1 cellular context compared by ENCODE assay signal in the genomic region with DNA sequence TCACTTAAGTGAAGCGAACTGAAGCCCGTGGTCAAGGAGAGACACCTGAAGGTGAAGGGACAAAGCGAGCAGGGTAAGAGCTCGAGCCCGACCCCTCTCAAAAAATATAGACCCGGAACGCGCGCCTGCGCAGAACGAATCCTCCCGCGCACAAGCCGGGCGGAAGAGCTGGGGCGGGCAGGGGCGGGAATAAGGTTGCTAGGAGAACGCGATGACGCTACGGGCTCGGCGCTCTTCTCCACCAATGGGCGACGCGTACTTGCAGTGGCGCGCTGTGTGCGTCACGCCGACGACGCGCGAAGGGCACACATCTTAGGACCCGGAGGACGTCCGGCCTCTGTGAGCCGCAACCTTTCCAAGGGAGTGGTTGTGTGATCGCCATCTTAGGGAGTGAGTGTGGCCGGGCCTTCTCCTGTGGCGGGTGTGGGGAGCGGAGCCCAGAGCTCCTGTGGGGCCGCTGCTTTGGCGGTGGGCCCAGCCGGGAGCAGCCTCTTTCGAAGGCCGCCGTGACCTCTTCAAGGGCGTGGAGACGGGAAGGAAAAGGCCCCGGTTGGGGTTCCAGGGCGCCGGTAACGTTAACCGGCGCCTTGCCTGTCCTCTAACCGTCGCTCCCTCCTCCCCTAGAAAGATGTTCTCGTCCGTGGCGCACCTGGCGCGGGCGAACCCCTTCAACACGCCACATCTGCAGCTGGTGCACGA.
TF ChIP-seq lines count a peak whose summit lies in the region.

A gene (plus strand): TSS at position 336 of the 699 bp plus-strand sequence. CDS start 293 bp downstream, at position 629.

TF ChIP-seq in K562, 482 proteins besides CTCF, POLR2A, EP300 and RAD21 (continued from another document and continues in another):
- no peak for TF ChIP-seq ZNF79 (CRISPR knock-in tag; IDR thresholded peaks at IDR 0.05; ENCODE audit: low read depth)
- TF ChIP-seq ZNF77 (CRISPR knock-in tag; IDR thresholded peaks at IDR 0.05), result no peak
- TF ChIP-seq, protein P1, sequence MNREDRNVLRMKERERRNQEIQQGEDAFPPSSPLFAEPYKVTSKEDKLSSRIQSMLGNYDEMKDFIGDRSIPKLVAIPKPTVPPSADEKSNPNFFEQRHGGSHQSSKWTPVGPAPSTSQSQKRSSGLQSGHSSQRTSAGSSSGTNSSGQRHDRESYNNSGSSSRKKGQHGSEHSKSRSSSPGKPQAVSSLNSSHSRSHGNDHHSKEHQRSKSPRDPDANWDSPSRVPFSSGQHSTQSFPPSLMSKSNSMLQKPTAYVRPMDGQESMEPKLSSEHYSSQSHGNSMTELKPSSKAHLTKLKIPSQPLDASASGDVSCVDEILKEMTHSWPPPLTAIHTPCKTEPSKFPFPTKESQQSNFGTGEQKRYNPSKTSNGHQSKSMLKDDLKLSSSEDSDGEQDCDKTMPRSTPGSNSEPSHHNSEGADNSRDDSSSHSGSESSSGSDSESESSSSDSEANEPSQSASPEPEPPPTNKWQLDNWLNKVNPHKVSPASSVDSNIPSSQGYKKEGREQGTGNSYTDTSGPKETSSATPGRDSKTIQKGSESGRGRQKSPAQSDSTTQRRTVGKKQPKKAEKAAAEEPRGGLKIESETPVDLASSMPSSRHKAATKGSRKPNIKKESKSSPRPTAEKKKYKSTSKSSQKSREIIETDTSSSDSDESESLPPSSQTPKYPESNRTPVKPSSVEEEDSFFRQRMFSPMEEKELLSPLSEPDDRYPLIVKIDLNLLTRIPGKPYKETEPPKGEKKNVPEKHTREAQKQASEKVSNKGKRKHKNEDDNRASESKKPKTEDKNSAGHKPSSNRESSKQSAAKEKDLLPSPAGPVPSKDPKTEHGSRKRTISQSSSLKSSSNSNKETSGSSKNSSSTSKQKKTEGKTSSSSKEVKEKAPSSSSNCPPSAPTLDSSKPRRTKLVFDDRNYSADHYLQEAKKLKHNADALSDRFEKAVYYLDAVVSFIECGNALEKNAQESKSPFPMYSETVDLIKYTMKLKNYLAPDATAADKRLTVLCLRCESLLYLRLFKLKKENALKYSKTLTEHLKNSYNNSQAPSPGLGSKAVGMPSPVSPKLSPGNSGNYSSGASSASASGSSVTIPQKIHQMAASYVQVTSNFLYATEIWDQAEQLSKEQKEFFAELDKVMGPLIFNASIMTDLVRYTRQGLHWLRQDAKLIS (CRISPR knock-in tag; IDR thresholded peaks at IDR 0.05), result no peak
- TF ChIP-seq NFXL1 (CRISPR knock-in tag; IDR thresholded peaks at IDR 0.05), result no peak
- TF ChIP-seq POLR2H (tag; IDR thresholded peaks at IDR 0.05; ENCODE audit: low read depth), result peak; percentile 95
- TF ChIP-seq ZNF75A (CRISPR knock-in tag; IDR thresholded peaks at IDR 0.05), result no peak
- TF ChIP-seq, protein P2, sequence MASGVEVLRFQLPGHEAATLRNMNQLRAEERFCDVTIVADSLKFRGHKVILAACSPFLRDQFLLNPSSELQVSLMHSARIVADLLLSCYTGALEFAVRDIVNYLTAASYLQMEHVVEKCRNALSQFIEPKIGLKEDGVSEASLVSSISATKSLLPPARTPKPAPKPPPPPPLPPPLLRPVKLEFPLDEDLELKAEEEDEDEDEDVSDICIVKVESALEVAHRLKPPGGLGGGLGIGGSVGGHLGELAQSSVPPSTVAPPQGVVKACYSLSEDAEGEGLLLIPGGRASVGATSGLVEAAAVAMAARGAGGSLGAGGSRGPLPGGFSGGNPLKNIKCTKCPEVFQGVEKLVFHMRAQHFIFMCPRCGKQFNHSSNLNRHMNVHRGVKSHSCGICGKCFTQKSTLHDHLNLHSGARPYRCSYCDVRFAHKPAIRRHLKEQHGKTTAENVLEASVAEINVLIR (CRISPR knock-in tag; IDR thresholded peaks at IDR 0.05), result peak; percentile 99
- peak; percentile 88 for TF ChIP-seq KHSRP (IDR thresholded peaks at IDR 0.05)
- TF ChIP-seq ILK (tag; IDR thresholded peaks at IDR 0.05; ENCODE audit: borderline replicate concordance, low read depth), result no peak
- no peak for TF ChIP-seq ZNF584 (CRISPR knock-in tag; IDR thresholded peaks at IDR 0.05; ENCODE audit: low read depth)
- TF ChIP-seq TEAD1 (CRISPR knock-in tag; IDR thresholded peaks at IDR 0.05), result peak in 1 of 2 experiments; percentile 36; a peak in 1 of 4 replicates
- peak; percentile 98 for TF ChIP-seq TBP (optimal IDR thresholded peaks at IDR 0.05; ENCODE audit: low read depth, low read length)
- TF ChIP-seq ZNF212 (CRISPR knock-in tag; IDR thresholded peaks at IDR 0.05), result no peak
- TF ChIP-seq ZNF316 (IDR thresholded peaks at IDR 0.05), result no peak
- TF ChIP-seq TAF7 (tag; IDR thresholded peaks at IDR 0.05), result peak; percentile 85
- TF ChIP-seq, protein P3, sequence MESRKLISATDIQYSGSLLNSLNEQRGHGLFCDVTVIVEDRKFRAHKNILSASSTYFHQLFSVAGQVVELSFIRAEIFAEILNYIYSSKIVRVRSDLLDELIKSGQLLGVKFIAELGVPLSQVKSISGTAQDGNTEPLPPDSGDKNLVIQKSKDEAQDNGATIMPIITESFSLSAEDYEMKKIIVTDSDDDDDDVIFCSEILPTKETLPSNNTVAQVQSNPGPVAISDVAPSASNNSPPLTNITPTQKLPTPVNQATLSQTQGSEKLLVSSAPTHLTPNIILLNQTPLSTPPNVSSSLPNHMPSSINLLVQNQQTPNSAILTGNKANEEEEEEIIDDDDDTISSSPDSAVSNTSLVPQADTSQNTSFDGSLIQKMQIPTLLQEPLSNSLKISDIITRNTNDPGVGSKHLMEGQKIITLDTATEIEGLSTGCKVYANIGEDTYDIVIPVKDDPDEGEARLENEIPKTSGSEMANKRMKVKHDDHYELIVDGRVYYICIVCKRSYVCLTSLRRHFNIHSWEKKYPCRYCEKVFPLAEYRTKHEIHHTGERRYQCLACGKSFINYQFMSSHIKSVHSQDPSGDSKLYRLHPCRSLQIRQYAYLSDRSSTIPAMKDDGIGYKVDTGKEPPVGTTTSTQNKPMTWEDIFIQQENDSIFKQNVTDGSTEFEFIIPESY (CRISPR knock-in tag; IDR thresholded peaks at IDR 0.05), result no peak
- no peak for TF ChIP-seq MED1 (CRISPR knock-in tag; IDR thresholded peaks at IDR 0.05; ENCODE audit: borderline replicate concordance)
- TF ChIP-seq POLR2AphosphoS5 (IDR thresholded peaks at IDR 0.05; ENCODE audit: control insufficient read depth, insufficient read depth, low read depth, low read length), result peak; percentile 98
- no peak for TF ChIP-seq PTRF (tag; IDR thresholded peaks at IDR 0.05)
- TF ChIP-seq, protein P4, sequence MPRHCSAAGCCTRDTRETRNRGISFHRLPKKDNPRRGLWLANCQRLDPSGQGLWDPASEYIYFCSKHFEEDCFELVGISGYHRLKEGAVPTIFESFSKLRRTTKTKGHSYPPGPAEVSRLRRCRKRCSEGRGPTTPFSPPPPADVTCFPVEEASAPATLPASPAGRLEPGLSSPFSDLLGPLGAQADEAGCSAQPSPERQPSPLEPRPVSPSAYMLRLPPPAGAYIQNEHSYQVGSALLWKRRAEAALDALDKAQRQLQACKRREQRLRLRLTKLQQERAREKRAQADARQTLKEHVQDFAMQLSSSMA (CRISPR knock-in tag; IDR thresholded peaks at IDR 0.05), result no peak
- peak; percentile 85 for TF ChIP-seq RBBP5 (IDR thresholded peaks at IDR 0.05; ENCODE audit: borderline replicate concordance, insufficient read depth, low read length, poor library complexity, severe bottlenecking)
- TF ChIP-seq KLF6 (CRISPR knock-in tag; IDR thresholded peaks at IDR 0.05; ENCODE audit: borderline replicate concordance), result peak; percentile 19; the same call in 1 of the 2 replicates
- TF ChIP-seq BACH1 (tag; IDR thresholded peaks at IDR 0.05), result peak; percentile 2; the same call in 1 of the 2 replicates
- TF ChIP-seq ZNF830 (CRISPR knock-in tag; IDR thresholded peaks at IDR 0.05), result 0 out of 2 replicates have a peak, but pooled peaks have one; percentile 17
- TF ChIP-seq ZFP36 (IDR thresholded peaks at IDR 0.05; ENCODE audit: low read depth, low read length, partially characterized antibody), result no peak
- TF ChIP-seq, protein P5, sequence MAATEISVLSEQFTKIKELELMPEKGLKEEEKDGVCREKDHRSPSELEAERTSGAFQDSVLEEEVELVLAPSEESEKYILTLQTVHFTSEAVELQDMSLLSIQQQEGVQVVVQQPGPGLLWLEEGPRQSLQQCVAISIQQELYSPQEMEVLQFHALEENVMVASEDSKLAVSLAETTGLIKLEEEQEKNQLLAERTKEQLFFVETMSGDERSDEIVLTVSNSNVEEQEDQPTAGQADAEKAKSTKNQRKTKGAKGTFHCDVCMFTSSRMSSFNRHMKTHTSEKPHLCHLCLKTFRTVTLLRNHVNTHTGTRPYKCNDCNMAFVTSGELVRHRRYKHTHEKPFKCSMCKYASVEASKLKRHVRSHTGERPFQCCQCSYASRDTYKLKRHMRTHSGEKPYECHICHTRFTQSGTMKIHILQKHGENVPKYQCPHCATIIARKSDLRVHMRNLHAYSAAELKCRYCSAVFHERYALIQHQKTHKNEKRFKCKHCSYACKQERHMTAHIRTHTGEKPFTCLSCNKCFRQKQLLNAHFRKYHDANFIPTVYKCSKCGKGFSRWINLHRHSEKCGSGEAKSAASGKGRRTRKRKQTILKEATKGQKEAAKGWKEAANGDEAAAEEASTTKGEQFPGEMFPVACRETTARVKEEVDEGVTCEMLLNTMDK (IDR thresholded peaks at IDR 0.05; ENCODE audit: borderline replicate concordance, insufficient read depth, low read depth, low read length, poor library complexity, severe bottlenecking), result no peak
- TF ChIP-seq ZNF668 (CRISPR knock-in tag; IDR thresholded peaks at IDR 0.05), result 0 out of 2 replicates have a peak, but pooled peaks have one; percentile 63
- TF ChIP-seq, protein P6, sequence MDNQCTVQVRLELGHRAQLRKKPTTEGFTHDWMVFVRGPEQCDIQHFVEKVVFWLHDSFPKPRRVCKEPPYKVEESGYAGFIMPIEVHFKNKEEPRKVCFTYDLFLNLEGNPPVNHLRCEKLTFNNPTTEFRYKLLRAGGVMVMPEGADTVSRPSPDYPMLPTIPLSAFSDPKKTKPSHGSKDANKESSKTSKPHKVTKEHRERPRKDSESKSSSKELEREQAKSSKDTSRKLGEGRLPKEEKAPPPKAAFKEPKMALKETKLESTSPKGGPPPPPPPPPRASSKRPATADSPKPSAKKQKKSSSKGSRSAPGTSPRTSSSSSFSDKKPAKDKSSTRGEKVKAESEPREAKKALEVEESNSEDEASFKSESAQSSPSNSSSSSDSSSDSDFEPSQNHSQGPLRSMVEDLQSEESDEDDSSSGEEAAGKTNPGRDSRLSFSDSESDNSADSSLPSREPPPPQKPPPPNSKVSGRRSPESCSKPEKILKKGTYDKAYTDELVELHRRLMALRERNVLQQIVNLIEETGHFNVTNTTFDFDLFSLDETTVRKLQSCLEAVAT (IDR thresholded peaks at IDR 0.05), result 0 out of 4 replicates have a peak, but pooled peaks have one; percentile 17 to 47
- 0 out of 2 replicates have a peak, but pooled peaks have one; percentile 24 for TF ChIP-seq NCOR1 (IDR thresholded peaks at IDR 0.05)
- TF ChIP-seq ZFPM2 (CRISPR knock-in tag; IDR thresholded peaks at IDR 0.05), result no peak
- TF ChIP-seq, protein P7, sequence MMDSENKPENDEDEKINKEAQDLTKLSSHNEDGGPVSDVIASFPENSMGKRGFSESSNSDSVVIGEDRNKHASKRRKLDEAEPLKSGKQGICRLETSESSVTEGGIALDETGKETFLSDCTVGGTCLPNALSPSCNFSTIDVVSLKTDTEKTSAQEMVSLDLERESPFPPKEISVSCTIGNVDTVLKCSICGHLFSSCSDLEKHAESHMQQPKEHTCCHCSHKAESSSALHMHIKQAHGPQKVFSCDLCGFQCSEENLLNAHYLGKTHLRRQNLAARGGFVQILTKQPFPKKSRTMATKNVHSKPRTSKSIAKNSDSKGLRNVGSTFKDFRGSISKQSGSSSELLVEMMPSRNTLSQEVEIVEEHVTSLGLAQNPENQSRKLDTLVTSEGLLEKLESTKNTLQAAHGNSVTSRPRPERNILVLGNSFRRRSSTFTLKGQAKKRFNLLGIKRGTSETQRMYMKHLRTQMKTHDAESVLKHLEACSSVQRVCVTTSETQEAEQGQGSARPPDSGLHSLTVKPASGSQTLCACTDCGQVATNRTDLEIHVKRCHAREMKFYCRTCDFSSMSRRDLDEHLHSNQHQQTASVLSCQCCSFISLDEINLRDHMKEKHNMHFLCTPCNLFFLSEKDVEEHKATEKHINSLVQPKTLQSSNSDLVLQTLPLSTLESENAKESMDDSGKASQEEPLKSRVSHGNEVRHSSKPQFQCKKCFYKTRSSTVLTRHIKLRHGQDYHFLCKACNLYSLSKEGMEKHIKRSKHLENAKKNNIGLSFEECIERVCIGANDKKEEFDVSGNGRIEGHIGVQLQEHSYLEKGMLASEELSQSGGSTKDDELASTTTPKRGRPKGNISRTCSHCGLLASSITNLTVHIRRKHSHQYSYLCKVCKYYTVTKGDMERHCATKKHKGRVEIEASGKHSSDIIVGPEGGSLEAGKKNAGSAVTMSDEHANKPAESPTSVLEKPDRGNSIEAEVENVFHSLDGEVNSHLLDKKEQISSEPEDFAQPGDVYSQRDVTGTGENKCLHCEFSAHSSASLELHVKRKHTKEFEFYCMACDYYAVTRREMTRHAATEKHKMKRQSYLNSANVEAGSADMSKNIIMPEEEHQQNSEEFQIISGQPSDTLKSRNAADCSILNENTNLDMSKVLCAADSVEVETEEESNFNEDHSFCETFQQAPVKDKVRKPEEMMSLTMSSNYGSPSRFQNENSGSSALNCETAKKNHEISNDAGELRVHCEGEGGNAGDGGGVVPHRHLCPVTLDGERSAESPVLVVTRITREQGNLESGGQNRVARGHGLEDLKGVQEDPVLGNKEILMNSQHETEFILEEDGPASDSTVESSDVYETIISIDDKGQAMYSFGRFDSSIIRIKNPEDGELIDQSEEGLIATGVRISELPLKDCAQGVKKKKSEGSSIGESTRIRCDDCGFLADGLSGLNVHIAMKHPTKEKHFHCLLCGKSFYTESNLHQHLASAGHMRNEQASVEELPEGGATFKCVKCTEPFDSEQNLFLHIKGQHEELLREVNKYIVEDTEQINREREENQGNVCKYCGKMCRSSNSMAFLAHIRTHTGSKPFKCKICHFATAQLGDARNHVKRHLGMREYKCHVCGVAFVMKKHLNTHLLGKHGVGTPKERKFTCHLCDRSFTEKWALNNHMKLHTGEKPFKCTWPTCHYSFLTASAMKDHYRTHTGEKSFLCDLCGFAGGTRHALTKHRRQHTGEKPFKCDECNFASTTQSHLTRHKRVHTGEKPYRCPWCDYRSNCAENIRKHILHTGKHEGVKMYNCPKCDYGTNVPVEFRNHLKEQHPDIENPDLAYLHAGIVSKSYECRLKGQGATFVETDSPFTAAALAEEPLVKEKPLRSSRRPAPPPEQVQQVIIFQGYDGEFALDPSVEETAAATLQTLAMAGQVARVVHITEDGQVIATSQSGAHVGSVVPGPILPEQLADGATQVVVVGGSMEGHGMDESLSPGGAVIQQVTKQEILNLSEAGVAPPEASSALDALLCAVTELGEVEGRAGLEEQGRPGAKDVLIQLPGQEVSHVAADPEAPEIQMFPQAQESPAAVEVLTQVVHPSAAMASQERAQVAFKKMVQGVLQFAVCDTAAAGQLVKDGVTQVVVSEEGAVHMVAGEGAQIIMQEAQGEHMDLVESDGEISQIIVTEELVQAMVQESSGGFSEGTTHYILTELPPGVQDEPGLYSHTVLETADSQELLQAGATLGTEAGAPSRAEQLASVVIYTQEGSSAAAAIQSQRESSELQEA (IDR thresholded peaks at IDR 0.05; ENCODE audit: low read depth), result no peak
- TF ChIP-seq ILF3 (IDR thresholded peaks at IDR 0.05; ENCODE audit: borderline replicate concordance), result no peak
- TF ChIP-seq SMAD4 (CRISPR knock-in tag; conservative IDR thresholded peaks at IDR 0.05), result 0 out of 2 replicates have a peak, but pooled peaks have one; percentile 18
- TF ChIP-seq ESRRB (CRISPR knock-in tag; IDR thresholded peaks at IDR 0.05; ENCODE audit: borderline replicate concordance), result no peak
- no peak for TF ChIP-seq SMARCA5 (IDR thresholded peaks at IDR 0.05)
- TF ChIP-seq ZNF384 (IDR thresholded peaks at IDR 0.05; ENCODE audit: low read depth, low read length), result no peak
- TF ChIP-seq HNRNPH1 (optimal IDR thresholded peaks at IDR 0.05; ENCODE audit: low read depth, low read length), result no peak
- peak; percentile 86 for TF ChIP-seq NBN (IDR thresholded peaks at IDR 0.05; ENCODE audit: low read depth)
- no peak for TF ChIP-seq DACH1 (IDR thresholded peaks at IDR 0.05; ENCODE audit: partially characterized antibody)
- peak; percentile 91 for TF ChIP-seq PRPF4 (IDR thresholded peaks at IDR 0.05; ENCODE audit: insufficient read depth, low read depth, low read length, poor library complexity, severe bottlenecking)
